Comparison of ENCODE assay signal across 1 cellular context in genomic region chr12:101909646-101910045, GRCh38.
TF ChIP-seq lines count a peak whose summit lies in the region.

No MANE protein-coding gene starts in this region.

TF ChIP-seq in endothelial cell of umbilical vein, 7 proteins besides CTCF, POLR2A, EP300 and RAD21:
- no peak for TF ChIP-seq POLR2AphosphoS5 (IDR thresholded peaks at IDR 0.05; ENCODE audit: insufficient read depth, low read depth, low read length)
- no peak for TF ChIP-seq FOS (IDR thresholded peaks at IDR 0.05; ENCODE audit: borderline replicate concordance, insufficient read depth, low read length)
